In the genomic region with DNA sequence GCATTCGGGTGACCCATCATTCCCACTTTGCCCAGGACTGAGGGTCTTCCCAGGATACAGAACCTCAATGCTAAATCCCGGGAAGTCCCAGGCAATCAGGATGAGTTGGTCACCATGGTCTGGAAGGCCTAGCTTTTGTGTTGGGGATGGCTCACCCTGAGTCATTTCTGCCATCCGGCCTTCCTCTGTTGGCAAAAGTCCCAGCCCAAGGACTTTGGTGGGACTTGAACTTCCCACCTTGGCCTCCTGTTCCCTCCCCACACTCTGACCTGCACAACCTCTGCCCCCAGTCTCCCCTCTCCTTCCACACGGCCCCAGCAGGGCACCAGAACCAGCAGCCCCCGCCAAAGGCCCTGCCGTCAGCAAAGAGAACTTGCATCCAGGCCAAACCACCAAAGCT, we compare ENCODE assay signal across 1 cellular context.
TF ChIP-seq lines count a peak whose summit lies in the region.

No MANE protein-coding gene starts in this region.

TF ChIP-seq in H1, 55 proteins besides CTCF, POLR2A, EP300 and RAD21 (continued from another document):
- TF ChIP-seq, protein P1, sequence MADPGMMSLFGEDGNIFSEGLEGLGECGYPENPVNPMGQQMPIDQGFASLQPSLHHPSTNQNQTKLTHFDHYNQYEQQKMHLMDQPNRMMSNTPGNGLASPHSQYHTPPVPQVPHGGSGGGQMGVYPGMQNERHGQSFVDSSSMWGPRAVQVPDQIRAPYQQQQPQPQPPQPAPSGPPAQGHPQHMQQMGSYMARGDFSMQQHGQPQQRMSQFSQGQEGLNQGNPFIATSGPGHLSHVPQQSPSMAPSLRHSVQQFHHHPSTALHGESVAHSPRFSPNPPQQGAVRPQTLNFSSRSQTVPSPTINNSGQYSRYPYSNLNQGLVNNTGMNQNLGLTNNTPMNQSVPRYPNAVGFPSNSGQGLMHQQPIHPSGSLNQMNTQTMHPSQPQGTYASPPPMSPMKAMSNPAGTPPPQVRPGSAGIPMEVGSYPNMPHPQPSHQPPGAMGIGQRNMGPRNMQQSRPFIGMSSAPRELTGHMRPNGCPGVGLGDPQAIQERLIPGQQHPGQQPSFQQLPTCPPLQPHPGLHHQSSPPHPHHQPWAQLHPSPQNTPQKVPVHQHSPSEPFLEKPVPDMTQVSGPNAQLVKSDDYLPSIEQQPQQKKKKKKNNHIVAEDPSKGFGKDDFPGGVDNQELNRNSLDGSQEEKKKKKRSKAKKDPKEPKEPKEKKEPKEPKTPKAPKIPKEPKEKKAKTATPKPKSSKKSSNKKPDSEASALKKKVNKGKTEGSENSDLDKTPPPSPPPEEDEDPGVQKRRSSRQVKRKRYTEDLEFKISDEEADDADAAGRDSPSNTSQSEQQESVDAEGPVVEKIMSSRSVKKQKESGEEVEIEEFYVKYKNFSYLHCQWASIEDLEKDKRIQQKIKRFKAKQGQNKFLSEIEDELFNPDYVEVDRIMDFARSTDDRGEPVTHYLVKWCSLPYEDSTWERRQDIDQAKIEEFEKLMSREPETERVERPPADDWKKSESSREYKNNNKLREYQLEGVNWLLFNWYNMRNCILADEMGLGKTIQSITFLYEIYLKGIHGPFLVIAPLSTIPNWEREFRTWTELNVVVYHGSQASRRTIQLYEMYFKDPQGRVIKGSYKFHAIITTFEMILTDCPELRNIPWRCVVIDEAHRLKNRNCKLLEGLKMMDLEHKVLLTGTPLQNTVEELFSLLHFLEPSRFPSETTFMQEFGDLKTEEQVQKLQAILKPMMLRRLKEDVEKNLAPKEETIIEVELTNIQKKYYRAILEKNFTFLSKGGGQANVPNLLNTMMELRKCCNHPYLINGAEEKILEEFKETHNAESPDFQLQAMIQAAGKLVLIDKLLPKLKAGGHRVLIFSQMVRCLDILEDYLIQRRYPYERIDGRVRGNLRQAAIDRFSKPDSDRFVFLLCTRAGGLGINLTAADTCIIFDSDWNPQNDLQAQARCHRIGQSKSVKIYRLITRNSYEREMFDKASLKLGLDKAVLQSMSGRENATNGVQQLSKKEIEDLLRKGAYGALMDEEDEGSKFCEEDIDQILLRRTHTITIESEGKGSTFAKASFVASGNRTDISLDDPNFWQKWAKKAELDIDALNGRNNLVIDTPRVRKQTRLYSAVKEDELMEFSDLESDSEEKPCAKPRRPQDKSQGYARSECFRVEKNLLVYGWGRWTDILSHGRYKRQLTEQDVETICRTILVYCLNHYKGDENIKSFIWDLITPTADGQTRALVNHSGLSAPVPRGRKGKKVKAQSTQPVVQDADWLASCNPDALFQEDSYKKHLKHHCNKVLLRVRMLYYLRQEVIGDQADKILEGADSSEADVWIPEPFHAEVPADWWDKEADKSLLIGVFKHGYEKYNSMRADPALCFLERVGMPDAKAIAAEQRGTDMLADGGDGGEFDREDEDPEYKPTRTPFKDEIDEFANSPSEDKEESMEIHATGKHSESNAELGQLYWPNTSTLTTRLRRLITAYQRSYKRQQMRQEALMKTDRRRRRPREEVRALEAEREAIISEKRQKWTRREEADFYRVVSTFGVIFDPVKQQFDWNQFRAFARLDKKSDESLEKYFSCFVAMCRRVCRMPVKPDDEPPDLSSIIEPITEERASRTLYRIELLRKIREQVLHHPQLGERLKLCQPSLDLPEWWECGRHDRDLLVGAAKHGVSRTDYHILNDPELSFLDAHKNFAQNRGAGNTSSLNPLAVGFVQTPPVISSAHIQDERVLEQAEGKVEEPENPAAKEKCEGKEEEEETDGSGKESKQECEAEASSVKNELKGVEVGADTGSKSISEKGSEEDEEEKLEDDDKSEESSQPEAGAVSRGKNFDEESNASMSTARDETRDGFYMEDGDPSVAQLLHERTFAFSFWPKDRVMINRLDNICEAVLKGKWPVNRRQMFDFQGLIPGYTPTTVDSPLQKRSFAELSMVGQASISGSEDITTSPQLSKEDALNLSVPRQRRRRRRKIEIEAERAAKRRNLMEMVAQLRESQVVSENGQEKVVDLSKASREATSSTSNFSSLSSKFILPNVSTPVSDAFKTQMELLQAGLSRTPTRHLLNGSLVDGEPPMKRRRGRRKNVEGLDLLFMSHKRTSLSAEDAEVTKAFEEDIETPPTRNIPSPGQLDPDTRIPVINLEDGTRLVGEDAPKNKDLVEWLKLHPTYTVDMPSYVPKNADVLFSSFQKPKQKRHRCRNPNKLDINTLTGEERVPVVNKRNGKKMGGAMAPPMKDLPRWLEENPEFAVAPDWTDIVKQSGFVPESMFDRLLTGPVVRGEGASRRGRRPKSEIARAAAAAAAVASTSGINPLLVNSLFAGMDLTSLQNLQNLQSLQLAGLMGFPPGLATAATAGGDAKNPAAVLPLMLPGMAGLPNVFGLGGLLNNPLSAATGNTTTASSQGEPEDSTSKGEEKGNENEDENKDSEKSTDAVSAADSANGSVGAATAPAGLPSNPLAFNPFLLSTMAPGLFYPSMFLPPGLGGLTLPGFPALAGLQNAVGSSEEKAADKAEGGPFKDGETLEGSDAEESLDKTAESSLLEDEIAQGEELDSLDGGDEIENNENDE (IDR thresholded peaks at IDR 0.05; ENCODE audit: insufficient replicate concordance, low read length) = no peak
- no peak for TF ChIP-seq SAP30 (IDR thresholded peaks at IDR 0.05; ENCODE audit: insufficient read depth, insufficient replicate concordance, low read length)
